ENCODE assay signal across 13 cellular contexts in the genomic region with DNA sequence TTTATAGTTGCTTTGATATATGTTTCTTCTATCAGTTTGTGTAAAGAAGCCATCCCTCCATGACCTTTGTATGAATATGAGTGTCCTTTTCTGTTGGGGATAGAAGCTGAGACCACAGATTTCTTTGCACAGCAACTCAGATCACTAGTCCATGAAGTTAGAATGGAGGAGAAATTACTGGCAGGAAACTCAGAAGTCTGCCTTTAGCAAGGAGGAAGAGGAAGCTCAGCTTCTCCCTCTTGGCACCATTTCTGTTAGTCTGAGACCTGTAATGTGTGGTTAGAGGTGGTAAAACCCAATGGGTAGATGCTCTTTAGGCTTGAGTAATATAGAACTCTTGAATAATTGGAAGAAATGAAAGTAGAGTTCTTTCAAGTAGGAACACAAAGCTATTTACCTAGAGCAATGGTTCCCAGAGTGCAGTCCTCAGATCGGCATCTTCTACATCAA.
DNase-seq lines count a peak whose midpoint lies in the region; ATAC-seq and TF ChIP-seq lines count a peak whose summit lies in the region.
"Had no signal": no experiment of that assay in that cellular context is flagged by ENCODE, and none has a peak within 500 bp of the region (broad histone marks: within the 10 kb centered on the region; RNA-seq: fewer than 3 reads in every experiment).

No MANE protein-coding gene starts in this region.

- no peaks in the 10 kb centered on the region for H3K9me3 Mint-ChIP-seq in stimulated activated naive B cell treated with anti-CD40 and anti-IgM and Interleukin-4, amounts not matched to agents 10 μg/mL and 1 μg/mL and 100 μg/mL, for 72 hours
- no peaks in the 10 kb centered on the region for H3K9me3 Mint-ChIP-seq in CD8-positive, alpha-beta T cell

- H3K9me3 ChIP-seq in CD8-positive, alpha-beta T cell (ENCODE audit: low read length), result no peaks in the 10 kb centered on the region
- H3K9me3 ChIP-seq: prostate gland had no signal

- no peak for DNase-seq in stimulated activated naive B cell treated with anti-CD40 and anti-IgM and Interleukin-4, amounts not matched to agents 10 μg/mL and 1 μg/mL and 100 μg/mL, for 72 hours
- no peak for DNase-seq in DMS79 treated with DMSO at 0.1 percent for 48 hours (lab: John Stamatoyannopoulos, UW)
- DNase-seq in CD8-positive, alpha-beta T cell, result no peak
- no peak for DNase-seq in activated CD4-positive, alpha-beta T cell treated with anti-CD3 and anti-CD28 coated beads, Interleukin-2, amount 50 U/mL, for 48 hours
- DNase-seq: activated CD4-positive, alpha-beta T cell treated with anti-CD3 and anti-CD28 coated beads for 48 hours; NCI-H187 treated with DMSO at 0.1 percent for 48 hours; stimulated activated CD4-positive, alpha-beta T cell treated with anti-CD3 and anti-CD28 coated beads, Interleukin-2, amount 100 ng/mL, for 24 hours; stimulated activated naive CD8-positive, alpha-beta T cell treated with anti-CD3 and anti-CD28 coated beads, Interleukin-15, amount 100 ng/mL, for 72 hours had no signal

- H3K27me3 Mint-ChIP-seq in stimulated activated naive B cell treated with anti-CD40 and anti-IgM and Interleukin-4, amounts not matched to agents 10 μg/mL and 1 μg/mL and 100 μg/mL, for 72 hours, result peaks cover 6 to 9% of the 10 kb centered on the region in 2 donors
- no peaks in the 10 kb centered on the region for H3K27me3 Mint-ChIP-seq in CD8-positive, alpha-beta T cell (ENCODE audit: low read depth)
- H3K27me3 Mint-ChIP-seq: stimulated activated naive CD8-positive, alpha-beta T cell treated with anti-CD3 and anti-CD28 coated beads, Interleukin-15, amount 100 ng/mL, for 72 hours had no signal

- intact Hi-C loops in CD8-positive, alpha-beta T cell (cut with DNase I, micrococcal nuclease), result no loop called here

- CTCF ChIA-PET in CD8-positive, alpha-beta T cell (lab: Charles Lee), result interaction anchor here (1.4 kb wide), 1 partner anchor 17 kb away, joined by 3 read pairs; no protein-coding TSS in a partner anchor

- H3K27ac Mint-ChIP-seq in stimulated activated naive B cell treated with anti-CD40 and anti-IgM and Interleukin-4, amounts not matched to agents 10 μg/mL and 1 μg/mL and 100 μg/mL, for 72 hours, result peak overlapping the region; percentile 4
- H3K27ac Mint-ChIP-seq in CD8-positive, alpha-beta T cell, result no peak overlapping the region
- H3K27ac Mint-ChIP-seq: stimulated activated naive CD8-positive, alpha-beta T cell treated with anti-CD3 and anti-CD28 coated beads, Interleukin-15, amount 100 ng/mL, for 72 hours had no signal

- H3K27me3 ChIP-seq in CD8-positive, alpha-beta T cell (ENCODE audit: insufficient read depth, low read length), result no peaks in the 10 kb centered on the region

- peak; percentile 70 for ATAC-seq in GM19035 (IDR thresholded peaks at IDR 0.05; ENCODE audit: unreplicated experiment)
- ATAC-seq in GM21737 (IDR thresholded peaks at IDR 0.05; ENCODE audit: unreplicated experiment), result peak; percentile 85
- ATAC-seq in HG03108 (IDR thresholded peaks at IDR 0.05; ENCODE audit: unreplicated experiment), result peak; percentile 74
- peak; percentile 93 to 97 for ATAC-seq in stimulated activated naive B cell treated with anti-CD40 and anti-IgM and Interleukin-4, amounts not matched to agents 10 μg/mL and 1 μg/mL and 100 μg/mL, for 72 hours (replicated peaks)
- ATAC-seq in CD8-positive, alpha-beta T cell, result no peak
- ATAC-seq: HepG2; stimulated activated naive CD8-positive, alpha-beta T cell treated with anti-CD3 and anti-CD28 coated beads, Interleukin-15, amount 100 ng/mL, for 72 hours had no signal

- H3K4me1 ChIP-seq in CD8-positive, alpha-beta T cell (ENCODE audit: insufficient read depth, low read length), result no peaks in the 10 kb centered on the region
- H3K4me1 ChIP-seq: prostate gland had no signal

- peak overlapping the region in 1 of 2 donors; percentile 4 for H3K4me3 Mint-ChIP-seq in stimulated activated naive B cell treated with anti-CD40 and anti-IgM and Interleukin-4, amounts not matched to agents 10 μg/mL and 1 μg/mL and 100 μg/mL, for 72 hours
- H3K4me3 Mint-ChIP-seq in CD8-positive, alpha-beta T cell, result no peak overlapping the region
- H3K4me3 Mint-ChIP-seq: stimulated activated naive CD8-positive, alpha-beta T cell treated with anti-CD3 and anti-CD28 coated beads, Interleukin-15, amount 100 ng/mL, for 72 hours had no signal

- no peaks in the 10 kb centered on the region for H3K36me3 ChIP-seq in CD8-positive, alpha-beta T cell (ENCODE audit: insufficient read depth, low read length)
- H3K36me3 ChIP-seq: prostate gland had no signal

- no peaks in the 10 kb centered on the region for H3K36me3 Mint-ChIP-seq in stimulated activated naive B cell treated with anti-CD40 and anti-IgM and Interleukin-4, amounts not matched to agents 10 μg/mL and 1 μg/mL and 100 μg/mL, for 72 hours
- H3K36me3 Mint-ChIP-seq in CD8-positive, alpha-beta T cell, result no peaks in the 10 kb centered on the region

- H3K4me3 ChIP-seq in CD8-positive, alpha-beta T cell (ENCODE audit: low read depth, low read length), result no peak overlapping the region
- H3K4me3 ChIP-seq: prostate gland had no signal

- no peak for TF ChIP-seq CTCF in CD8-positive, alpha-beta T cell (IDR thresholded peaks at IDR 0.05)

- no peak overlapping the region for H3K27ac ChIP-seq in CD8-positive, alpha-beta T cell (ENCODE audit: low read depth, low read length)
- H3K27ac ChIP-seq: prostate gland had no signal

- POLR2A ChIA-PET in CD8-positive, alpha-beta T cell (lab: Charles Lee), result no interaction called here

- H3K4me1 Mint-ChIP-seq in stimulated activated naive B cell treated with anti-CD40 and anti-IgM and Interleukin-4, amounts not matched to agents 10 μg/mL and 1 μg/mL and 100 μg/mL, for 72 hours, result peaks cover 5 to 12% of the 10 kb centered on the region in 2 donors
- H3K4me1 Mint-ChIP-seq in CD8-positive, alpha-beta T cell (ENCODE audit: low read depth), result no peaks in the 10 kb centered on the region
- H3K4me1 Mint-ChIP-seq: stimulated activated naive CD8-positive, alpha-beta T cell treated with anti-CD3 and anti-CD28 coated beads, Interleukin-15, amount 100 ng/mL, for 72 hours had no signal
